Comparison of ENCODE assay signal across 8 cellular contexts in genomic region chr4:39637572-39638357, GRCh38. TPM values are rescaled to one million over a fixed set of nuclear protein-coding genes. Genes with fewer than 3 reads are reported as not detected.
DNase-seq lines count a peak whose midpoint lies in the region; ATAC-seq and TF ChIP-seq lines count a peak whose summit lies in the region.

No MANE protein-coding gene starts in this region.

- H4K20me1 ChIP-seq in GM23248 (ENCODE audit: insufficient read depth) = no peaks in the 10 kb centered on the region

- peak overlapping the region; percentile 99 for H3K27ac ChIP-seq in GM23248
- peak overlapping the region; percentile 98 to 100 (median 100) for H3K27ac ChIP-seq in esophagus squamous epithelium
- H3K27ac ChIP-seq in muscle layer of colon (ENCODE audit: low read depth, low read length) = peak overlapping the region; percentile 87
- H3K27ac ChIP-seq in tibial artery = peak overlapping the region; percentile 91 to 99

- in situ Hi-C loops in GM23248 (cut with MboI) = loop anchor here (10.0 kb wide), 1 partner anchor 163 kb away; no protein-coding TSS in a partner anchor

- H3K9me3 ChIP-seq in GM23248 (ENCODE audit: low read depth) (no peaks in the 10 kb centered on the region), esophagus squamous epithelium (no peaks in the 10 kb centered on the region), muscle layer of colon (ENCODE audit: low read length) (no peaks in the 10 kb centered on the region), tibial artery (no peaks in the 10 kb centered on the region)

- no peak for TF ChIP-seq POLR2A in esophagus squamous epithelium (IDR thresholded peaks at IDR 0.05)

- CTCF ChIA-PET in activated CD8-positive, alpha-beta memory T cell treated with anti-CD3 and anti-CD28 coated beads, Interleukin-2, amount 10 ng/mL, durations not matched to agents 7 days and 5 days (lab: Charles Lee) = interaction anchor here (0.8 to 4.4 kb wide), 11 partner anchors 8 to 340 kb away, joined by 3 to 24 read pairs (median 4); partner anchors contain the start of genes PDS5A, UBE2K and UGDH

- peak; percentile 28 for ATAC-seq in activated CD8-positive, alpha-beta memory T cell treated with anti-CD3 and anti-CD28 coated beads, Interleukin-2, amount 10 ng/mL, durations not matched to agents 7 days and 5 days
- no peak for ATAC-seq in HG03520 (IDR thresholded peaks at IDR 0.05; ENCODE audit: unreplicated experiment)

- H3K27me3 Mint-ChIP-seq in activated CD8-positive, alpha-beta memory T cell treated with anti-CD3 and anti-CD28 coated beads, Interleukin-2, amount 10 ng/mL, durations not matched to agents 7 days and 5 days = peaks cover 24% of the 10 kb centered on the region

- TF ChIP-seq CTCF in esophagus squamous epithelium (IDR thresholded peaks at IDR 0.05) (no peak), tibial artery (IDR thresholded peaks at IDR 0.05) (no peak)

- intact Hi-C loops in esophagus squamous epithelium (cut with DNase I) = no loop called here
- intact Hi-C loops in tibial artery (cut with DNase I; ENCODE audit: low total_unique reads) = loop anchor here (2.0 kb wide), 1 partner anchor 111 kb away; the partner anchor contains the start of gene UGDH

- peaks cover 25% of the 10 kb centered on the region for H3K4me1 Mint-ChIP-seq in activated CD8-positive, alpha-beta memory T cell treated with anti-CD3 and anti-CD28 coated beads, Interleukin-2, amount 10 ng/mL, durations not matched to agents 7 days and 5 days

- H3K4me2 ChIP-seq in GM23248 (ENCODE audit: unreplicated experiment) = peak overlapping the region; percentile 100

- no peaks in the 10 kb centered on the region for H3K36me3 Mint-ChIP-seq in activated CD8-positive, alpha-beta memory T cell treated with anti-CD3 and anti-CD28 coated beads, Interleukin-2, amount 10 ng/mL, durations not matched to agents 7 days and 5 days

- H3K9ac ChIP-seq in GM23248 = peak overlapping the region; percentile 98
- H3K9ac ChIP-seq in muscle layer of colon (ENCODE audit: low read length) = peak overlapping the region; percentile 99

- peaks cover 26% of the 10 kb centered on the region for H3K4me1 ChIP-seq in GM23248 (ENCODE audit: insufficient read depth)
- peaks cover 7 to 54% (median 21%) of the 10 kb centered on the region in 3 donors for H3K4me1 ChIP-seq in esophagus squamous epithelium
- H3K4me1 ChIP-seq in muscle layer of colon (ENCODE audit: insufficient read depth, low read length) = peaks cover 4% of the 10 kb centered on the region
- peaks cover 0 to 30% (median 15%) of the 10 kb centered on the region in 4 donors for H3K4me1 ChIP-seq in tibial artery

- no peaks in the 10 kb centered on the region for H3K9me3 Mint-ChIP-seq in activated CD8-positive, alpha-beta memory T cell treated with anti-CD3 and anti-CD28 coated beads, Interleukin-2, amount 10 ng/mL, durations not matched to agents 7 days and 5 days (ENCODE audit: low read depth)

- peaks cover 59% of the 10 kb centered on the region for H3K79me2 ChIP-seq in GM23248 (ENCODE audit: insufficient read depth)

- DNase-seq in EH (ENCODE audit: low read depth) (peak; percentile 76), GM23248 (peak; percentile 89), NCI-H2107 (lab: John Stamatoyannopoulos, UW) (peak; percentile 26), esophagus squamous epithelium (lab: John Stamatoyannopoulos, UW) (no peak), tibial artery (peak in 1 of 2 donors; percentile 55)
- DNase-seq in activated CD8-positive, alpha-beta memory T cell treated with anti-CD3 and anti-CD28 coated beads, Interleukin-2, amount 10 ng/mL, durations not matched to agents 7 days and 5 days = peak; percentile 51

- H3K9me2 ChIP-seq in GM23248 (ENCODE audit: insufficient read depth) = no peaks in the 10 kb centered on the region

- H2AFZ ChIP-seq in GM23248 = peak overlapping the region; percentile 78

- H3K4me3 ChIP-seq in GM23248 (peak overlapping the region; percentile 97), esophagus squamous epithelium (peak overlapping the region; percentile 87 to 97 (median 94)), muscle layer of colon (ENCODE audit: low read depth in 1 of 2, low read length in 2 of 2) (peak overlapping the region; percentile 69 to 100), tibial artery (peak overlapping the region; percentile 72 to 96)

- WGBS in GM23248 (ENCODE audit: low coverage in 1 of 2, low lambda C conversion rate in 2 of 2, missing lambda C conversion rate in 2 of 2), 2 experiments = 1% methylated on average over 30 of the region's 30 CpGs
- WGBS in esophagus squamous epithelium, 2 donors = 0 to 1% methylated on average over 30 of the region's 30 CpGs

- peaks cover 27% of the 10 kb centered on the region for H3F3A ChIP-seq in GM23248 (ENCODE audit: insufficient read depth)

- H3K27me3 ChIP-seq in GM23248 (replicated peaks; ENCODE audit: insufficient read depth) = no peaks in the 10 kb centered on the region
- H3K27me3 ChIP-seq in esophagus squamous epithelium = no peaks in the 10 kb centered on the region
- H3K27me3 ChIP-seq in muscle layer of colon (ENCODE audit: control insufficient read depth in 1 of 2, insufficient read depth in 2 of 2, low read length in 2 of 2) = no peaks in the 10 kb centered on the region
- H3K27me3 ChIP-seq in tibial artery = no peaks in the 10 kb centered on the region

- peak overlapping the region; percentile 69 for H3K27ac Mint-ChIP-seq in activated CD8-positive, alpha-beta memory T cell treated with anti-CD3 and anti-CD28 coated beads, Interleukin-2, amount 10 ng/mL, durations not matched to agents 7 days and 5 days

- peak overlapping the region; percentile 83 for H3K4me3 Mint-ChIP-seq in activated CD8-positive, alpha-beta memory T cell treated with anti-CD3 and anti-CD28 coated beads, Interleukin-2, amount 10 ng/mL, durations not matched to agents 7 days and 5 days

- 0 out of 2 replicates have a peak, but pooled peaks cover 5% of the 10 kb centered on the region for H3K36me3 ChIP-seq in GM23248 (ENCODE audit: low read depth)
- peaks cover 0 to 16% (median 0%) of the 10 kb centered on the region in 3 donors for H3K36me3 ChIP-seq in esophagus squamous epithelium
- H3K36me3 ChIP-seq in muscle layer of colon (ENCODE audit: insufficient read depth, low read length) = no peaks in the 10 kb centered on the region
- peaks cover 0 to 4% (median 0%) of the 10 kb centered on the region in 3 donors for H3K36me3 ChIP-seq in tibial artery

RNA-seq across cellular contexts. Expression of gene SMIM14, which starts 0.9 kb away (rescaled TPM):
- 54.5 and 67.5 TPM in 2 replicates for total RNA-seq in GM23248 (2014; rRNA removed; shearing (Covaris generic))
- 147 and 157 TPM in 2 replicates for polyA plus RNA-seq in GM23248 (2016; fragmentation: Nextera tagmentation; extraction: Ambion mirVana)
- total RNA-seq in activated CD8-positive, alpha-beta memory T cell treated with anti-CD3 and anti-CD28 coated beads, Interleukin-2, amount 10 ng/mL, durations not matched to agents 7 days and 5 days = 1 to 10 TPM; 1.8 to 3.3 TPM
- total RNA-seq in esophagus squamous epithelium = 10 to 100 TPM; 13.2 to 47.2 (median 25.8) TPM
